ENCODE assay signal across 8 cellular contexts in genomic region chr10:6669269-6669859, GRCh38.
DNase-seq lines count a peak whose midpoint lies in the region; ATAC-seq, FAIRE-seq and TF ChIP-seq lines count a peak whose summit lies in the region.

No MANE protein-coding gene starts in this region.

- H3K9me3 ChIP-seq in PC-9 (ENCODE audit: insufficient read depth, low read depth): no peaks in the 10 kb centered on the region
- H3K9me3 ChIP-seq in ovary: no peaks in the 10 kb centered on the region

- BruUV-seq in PC-9 (replicated peaks; lab: Mats Ljungman, UMichigan): no TSS peak

- ATAC-seq in HG02759 (IDR thresholded peaks at IDR 0.05; ENCODE audit: unreplicated experiment): no peak
- ATAC-seq in GM18502 (IDR thresholded peaks at IDR 0.05; ENCODE audit: poor library complexity, unreplicated experiment): no peak

- no peak for TF ChIP-seq EP300 in ovary (IDR thresholded peaks at IDR 0.05)

- H3K27me3 Mint-ChIP-seq in osteocyte (ENCODE audit: unreplicated experiment): peaks cover 49% of the 10 kb centered on the region

- POLR2A ChIA-PET in PC-9 (lab: Charles Lee; ENCODE audit: unreplicated experiment): no interaction called here

- CTCF ChIA-PET in PC-9 (lab: Charles Lee): interaction anchor here (0.6 kb wide), 1 partner anchor 75 kb away, joined by 3 read pairs; no protein-coding TSS in a partner anchor

- TF ChIP-seq CTCF in PC-9 (conservative IDR thresholded peaks at IDR 0.05) (peak; percentile 75), epithelial cell of esophagus (IDR thresholded peaks at IDR 0.05; ENCODE audit: insufficient read depth, low read depth, low read length, missing control alignments) (peak; percentile 81), osteocyte (IDR thresholded peaks at IDR 0.05) (peak; percentile 75), ovary (IDR thresholded peaks at IDR 0.05) (peak in 1 of 3 donors; percentile 9)

- H3K4me1 Mint-ChIP-seq in osteocyte (ENCODE audit: unreplicated experiment): no peaks in the 10 kb centered on the region

- DNase-seq in Ammon's horn (ENCODE audit: low spot score) (peak; percentile 80), GM18507 (ENCODE audit: extremely low spot score, insufficient read length, low read depth) (no peak), PC-9 (peak in 1 of 2 experiments; percentile 21), epithelial cell of esophagus (ENCODE audit: low read depth) (peak; percentile 70), osteocyte (ENCODE audit: extremely low spot score, unreplicated experiment) (no peak), ovary (no peak)

- FAIRE-seq in GM18507 (lab: Jason Lieb, UNC): peak; percentile 79

- H3K27ac Mint-ChIP-seq in osteocyte (ENCODE audit: unreplicated experiment): no peak overlapping the region

- H2AFZ ChIP-seq in PC-9: no peak overlapping the region

- WGBS in ovary, 3 donors: 26 to 36% (median 28%) methylated on average over 5 of the region's 5 CpGs

- H3K27ac ChIP-seq in PC-9 (no peak overlapping the region), ovary (no peak overlapping the region)

- no peaks in the 10 kb centered on the region for H3K36me3 Mint-ChIP-seq in osteocyte (ENCODE audit: unreplicated experiment)

- no peak for TF ChIP-seq POLR2A in ovary (IDR thresholded peaks at IDR 0.05)

- no peaks in the 10 kb centered on the region for H3K4me1 ChIP-seq in PC-9 (replicated peaks; ENCODE audit: insufficient read depth)
- H3K4me1 ChIP-seq in ovary (ENCODE audit: insufficient read depth): no peaks in the 10 kb centered on the region

- H3K4me2 ChIP-seq in PC-9: no peak overlapping the region

- intact Hi-C loops in PC-9 (cut with micrococcal nuclease; ENCODE audit: unreplicated experiment): loop anchor here (1.0 to 10.0 kb wide), 6 partner anchors 87 to 1015 kb away; partner anchors contain the start of genes PFKFB3 and PRKCQ
- intact Hi-C loops in ovary (cut with DNase I): loop anchor here in 1 of 4 donors (10.0 kb wide), 1 partner anchor 245 kb away; no protein-coding TSS in a partner anchor

- H4K20me1 ChIP-seq in PC-9 (ENCODE audit: insufficient read depth): no peaks in the 10 kb centered on the region

- H3K36me3 ChIP-seq in PC-9 (ENCODE audit: low read depth) (no peaks in the 10 kb centered on the region), ovary (no peaks in the 10 kb centered on the region)

- H3K9me2 ChIP-seq in PC-9 (ENCODE audit: insufficient read depth): no peaks in the 10 kb centered on the region

- no peaks in the 10 kb centered on the region for H3K79me2 ChIP-seq in PC-9 (ENCODE audit: low read depth)

- no peaks in the 10 kb centered on the region for H3K9me3 Mint-ChIP-seq in osteocyte (ENCODE audit: unreplicated experiment)

- H3K27me3 ChIP-seq in PC-9 (ENCODE audit: insufficient read depth, low read depth): no peaks in the 10 kb centered on the region
- no peaks in the 10 kb centered on the region for H3K27me3 ChIP-seq in ovary

- H3K4me3 Mint-ChIP-seq in osteocyte (ENCODE audit: unreplicated experiment): no peak overlapping the region

- no peak overlapping the region for H3K4me3 ChIP-seq in PC-9
- H3K4me3 ChIP-seq in epithelial cell of esophagus (ENCODE audit: low read length): no peak overlapping the region
- H3K4me3 ChIP-seq in ovary: no peak overlapping the region

- no peaks in the 10 kb centered on the region for H3F3A ChIP-seq in PC-9 (ENCODE audit: insufficient read depth, low read depth)

Comparison
In these comparisons a context has a peak if more than half of its experiments do, and no peak if none do; other contexts are left out.
1. DNase-seq: peak in Ammon's horn (single experiment) and epithelial cell of esophagus (single experiment); none in GM18507 (single experiment), osteocyte (single experiment) and ovary (0 of 5).